8 cellular contexts compared by ENCODE assay signal in the genomic region with DNA sequence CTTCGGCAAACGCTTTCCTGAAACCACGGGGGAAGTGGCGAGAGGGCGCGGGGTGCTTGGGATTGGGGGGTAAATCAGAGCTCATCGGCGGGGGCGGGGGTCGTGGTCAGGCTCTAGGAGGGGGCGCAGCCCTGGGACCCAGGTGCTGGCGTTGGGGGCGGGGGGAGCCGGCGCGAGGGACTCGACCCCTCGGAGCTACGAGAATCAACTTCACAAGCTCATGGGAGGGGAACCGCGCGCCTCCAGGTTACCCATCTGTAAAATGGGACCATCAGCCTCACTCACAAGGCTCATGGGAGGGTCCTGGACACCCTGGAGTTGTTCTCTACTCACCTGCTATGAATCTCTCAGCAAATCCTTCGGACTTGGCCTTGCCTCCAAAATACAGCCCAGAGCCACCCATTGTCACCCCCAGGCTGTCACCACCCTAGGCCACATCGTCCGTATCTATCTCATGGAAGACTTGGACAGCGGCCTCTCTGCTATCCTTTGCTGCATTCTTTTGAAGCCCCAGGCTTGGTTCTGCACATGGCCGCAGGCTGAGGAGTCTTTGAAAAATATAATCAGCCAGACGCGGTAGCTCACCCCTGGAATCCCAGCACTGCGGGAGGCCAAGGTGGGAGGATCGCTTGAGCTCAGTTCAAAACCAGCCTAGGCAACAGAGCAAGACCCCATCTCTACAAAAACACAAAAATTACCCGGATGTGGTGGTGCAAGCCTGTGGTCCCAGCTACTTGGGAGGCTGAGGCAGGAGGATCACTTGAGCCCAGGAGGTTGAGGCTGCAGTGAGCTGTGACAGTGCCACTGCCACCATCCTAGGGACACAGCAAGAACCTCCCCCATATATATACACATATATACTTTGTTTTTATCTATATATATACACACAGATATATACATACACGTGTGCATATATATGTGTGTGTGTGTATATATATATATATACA. TPM values are rescaled to one million over a fixed set of nuclear protein-coding genes. Genes with fewer than 3 reads are reported as not detected.
A peak's percentile ranks its signal among the peaks of the same experiment; 100 is the strongest.
DNase-seq lines count a peak whose midpoint lies in the region; ATAC-seq and TF ChIP-seq lines count a peak whose summit lies in the region.

No MANE protein-coding gene starts in this region.

- H3K9me3 ChIP-seq in OCI-LY1 (ENCODE audit: low read length), result no peaks in the 10 kb centered on the region
- no peaks in the 10 kb centered on the region for H3K9me3 ChIP-seq in endocrine pancreas (ENCODE audit: control insufficient read depth, low read length)
- H3K9me3 ChIP-seq in neural progenitor cell (ENCODE audit: low read depth), result no peaks in the 10 kb centered on the region

- H3K9ac ChIP-seq in OCI-LY1 (ENCODE audit: low read length) (peak overlapping the region; percentile 98), endocrine pancreas (ENCODE audit: control insufficient read depth, insufficient read depth, low read length) (peak overlapping the region; percentile 77), neural progenitor cell (no peak overlapping the region)

- DNase-seq in CD14-positive monocyte (ENCODE audit: low spot score) (no peak), neural progenitor cell (ENCODE audit: low spot score) (no peak), D341Med (ENCODE audit: low spot score) (no peak), medulla oblongata (ENCODE audit: extremely low spot score) (no peak), T-helper 9 cell (no peak)

- no peaks in the 10 kb centered on the region for H3K9me3 Mint-ChIP-seq in CD14-positive monocyte
- H3K9me3 Mint-ChIP-seq in neural progenitor cell, result no peaks in the 10 kb centered on the region

- H3K27me3 ChIP-seq in OCI-LY1 (ENCODE audit: insufficient read depth, low read length), result no peaks in the 10 kb centered on the region
- H3K27me3 ChIP-seq in endocrine pancreas (ENCODE audit: control insufficient read depth, insufficient read depth, low read length), result no peaks in the 10 kb centered on the region
- H3K27me3 ChIP-seq in neural progenitor cell, result no peaks in the 10 kb centered on the region

- H4K20me1 ChIP-seq in OCI-LY1 (ENCODE audit: insufficient read depth, low read length), result no peaks in the 10 kb centered on the region
- peaks cover 35% of the 10 kb centered on the region for H4K20me1 ChIP-seq in neural progenitor cell (ENCODE audit: low read depth)

- TF ChIP-seq CTCF in CD14-positive monocyte (IDR thresholded peaks at IDR 0.05) (no peak), OCI-LY1 (IDR thresholded peaks at IDR 0.05; ENCODE audit: low read length) (no peak), neural progenitor cell (IDR thresholded peaks at IDR 0.05) (no peak)

- peak overlapping the region; percentile 82 to 95 (median 93) for H3K27ac Mint-ChIP-seq in CD14-positive monocyte
- no peak overlapping the region for H3K27ac Mint-ChIP-seq in neural progenitor cell

- peaks cover 49% of the 10 kb centered on the region for H3K4me1 Mint-ChIP-seq in CD14-positive monocyte
- H3K4me1 Mint-ChIP-seq in neural progenitor cell, result peaks cover 47% of the 10 kb centered on the region

- H3K36me3 Mint-ChIP-seq in CD14-positive monocyte, result peaks cover 4 to 21% of the 10 kb centered on the region in 2 donors
- peaks cover 13% of the 10 kb centered on the region for H3K36me3 Mint-ChIP-seq in neural progenitor cell

- H3K4me3 Mint-ChIP-seq in CD14-positive monocyte (peak overlapping the region; percentile 85 to 91), neural progenitor cell (peak overlapping the region; percentile 92)

- H3K4me3 ChIP-seq in OCI-LY1 (ENCODE audit: low read depth, low read length, poor library complexity, severe bottlenecking) (peak overlapping the region; percentile 75), endocrine pancreas (ENCODE audit: control insufficient read depth, insufficient read depth, low read length) (no peak overlapping the region), neural progenitor cell (peak overlapping the region; percentile 91)

- H3K27me3 Mint-ChIP-seq in CD14-positive monocyte (ENCODE audit: low read depth in 3 of 3) (no peaks in the 10 kb centered on the region), neural progenitor cell (ENCODE audit: insufficient read depth, low read depth) (peaks cover 2% of the 10 kb centered on the region)

- H3K4me1 ChIP-seq in OCI-LY1 (ENCODE audit: insufficient read depth, low read length, severe bottlenecking) (peaks cover 54% of the 10 kb centered on the region), endocrine pancreas (ENCODE audit: control insufficient read depth, insufficient read depth, low read length) (peaks cover 10% of the 10 kb centered on the region), neural progenitor cell (peaks cover 5% of the 10 kb centered on the region)

- intact Hi-C loops in CD14-positive monocyte (cut with micrococcal nuclease), result loop anchor here (5.0 to 10.0 kb wide), 2 partner anchors 72 to 74 kb away; partner anchors contain the start of genes NDUFA11 (in 1 of the 2) and VMAC (in 1 of the 2)

- H2AFZ ChIP-seq in OCI-LY1 (ENCODE audit: low read length), result no peak overlapping the region
- peak overlapping the region; percentile 88 for H2AFZ ChIP-seq in neural progenitor cell (replicated peaks)

- H3K36me3 ChIP-seq in OCI-LY1 (ENCODE audit: insufficient read depth, low read length) (peaks cover 37% of the 10 kb centered on the region), endocrine pancreas (ENCODE audit: control insufficient read depth, insufficient read depth, low read length) (no peaks in the 10 kb centered on the region), neural progenitor cell (no peaks in the 10 kb centered on the region)

- no peaks in the 10 kb centered on the region for H3K9me2 ChIP-seq in OCI-LY1 (ENCODE audit: low read depth, low read length)

- H3K27ac ChIP-seq in OCI-LY1 (ENCODE audit: low read depth, low read length, poor library complexity, severe bottlenecking) (peak overlapping the region; percentile 70), neural progenitor cell (no peak overlapping the region)

- peak overlapping the region; percentile 90 for H3K4me2 ChIP-seq in OCI-LY1 (ENCODE audit: low read length)
- H3K4me2 ChIP-seq in neural progenitor cell, result peak overlapping the region; percentile 65

- no peak for ATAC-seq in activated CD4-positive, CD25-positive, alpha-beta regulatory T cell treated with anti-CD3 and anti-CD28 coated beads, Interleukin-2, amount 50 U/mL, for 24 hours

- H3F3A ChIP-seq in OCI-LY1 (ENCODE audit: insufficient read depth, low read length) (no peaks in the 10 kb centered on the region; the same call in 1 of the 2 replicates), neural progenitor cell (ENCODE audit: low read depth) (peaks cover 6% of the 10 kb centered on the region)

- peaks cover 47% of the 10 kb centered on the region for H3K79me2 ChIP-seq in OCI-LY1 (ENCODE audit: insufficient read depth, low read length)
- peaks cover 50% of the 10 kb centered on the region for H3K79me2 ChIP-seq in neural progenitor cell (ENCODE audit: low read depth)

RNA-seq across cellular contexts. Expression of gene RANBP3, which starts 0.9 kb away (rescaled TPM):
- polyA plus RNA-seq in CD14-positive monocyte, result 1 to 10 TPM; 4.5 to 8.1 TPM
- total RNA-seq in neural progenitor cell (ENCODE audit: low replicate concordance), result 77.8 and 83.5 TPM in 2 replicates
